1 cellular context compared by ENCODE assay signal in genomic region chr16:31179153-31179746, GRCh38.
TF ChIP-seq lines count a peak whose summit lies in the region.

No MANE protein-coding gene starts in this region.

TF ChIP-seq in endothelial cell of umbilical vein, 7 proteins besides CTCF, POLR2A, EP300 and RAD21:
- TF ChIP-seq POLR2AphosphoS5 (IDR thresholded peaks at IDR 0.05; ENCODE audit: insufficient read depth, low read depth, low read length) (no peak), MYC (IDR thresholded peaks at IDR 0.05; ENCODE audit: low read depth, low read length) (no peak), JUN (IDR thresholded peaks at IDR 0.05; ENCODE audit: borderline replicate concordance, insufficient read depth, insufficient read length, low read depth) (no peak), EZH2 (IDR thresholded peaks at IDR 0.05; ENCODE audit: borderline replicate concordance, low read depth, low read length, severe bottlenecking) (no peak), GATA2 (IDR thresholded peaks at IDR 0.05; ENCODE audit: insufficient read depth, insufficient read length, low read depth, low read length) (no peak), FOS (IDR thresholded peaks at IDR 0.05; ENCODE audit: borderline replicate concordance, insufficient read depth, low read length) (no peak)
- TF ChIP-seq, protein P1, sequence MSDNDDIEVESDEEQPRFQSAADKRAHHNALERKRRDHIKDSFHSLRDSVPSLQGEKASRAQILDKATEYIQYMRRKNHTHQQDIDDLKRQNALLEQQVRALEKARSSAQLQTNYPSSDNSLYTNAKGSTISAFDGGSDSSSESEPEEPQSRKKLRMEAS (IDR thresholded peaks at IDR 0.05; ENCODE audit: insufficient read depth, insufficient read length), result no peak
